1 cellular context compared by ENCODE assay signal in the genomic region with DNA sequence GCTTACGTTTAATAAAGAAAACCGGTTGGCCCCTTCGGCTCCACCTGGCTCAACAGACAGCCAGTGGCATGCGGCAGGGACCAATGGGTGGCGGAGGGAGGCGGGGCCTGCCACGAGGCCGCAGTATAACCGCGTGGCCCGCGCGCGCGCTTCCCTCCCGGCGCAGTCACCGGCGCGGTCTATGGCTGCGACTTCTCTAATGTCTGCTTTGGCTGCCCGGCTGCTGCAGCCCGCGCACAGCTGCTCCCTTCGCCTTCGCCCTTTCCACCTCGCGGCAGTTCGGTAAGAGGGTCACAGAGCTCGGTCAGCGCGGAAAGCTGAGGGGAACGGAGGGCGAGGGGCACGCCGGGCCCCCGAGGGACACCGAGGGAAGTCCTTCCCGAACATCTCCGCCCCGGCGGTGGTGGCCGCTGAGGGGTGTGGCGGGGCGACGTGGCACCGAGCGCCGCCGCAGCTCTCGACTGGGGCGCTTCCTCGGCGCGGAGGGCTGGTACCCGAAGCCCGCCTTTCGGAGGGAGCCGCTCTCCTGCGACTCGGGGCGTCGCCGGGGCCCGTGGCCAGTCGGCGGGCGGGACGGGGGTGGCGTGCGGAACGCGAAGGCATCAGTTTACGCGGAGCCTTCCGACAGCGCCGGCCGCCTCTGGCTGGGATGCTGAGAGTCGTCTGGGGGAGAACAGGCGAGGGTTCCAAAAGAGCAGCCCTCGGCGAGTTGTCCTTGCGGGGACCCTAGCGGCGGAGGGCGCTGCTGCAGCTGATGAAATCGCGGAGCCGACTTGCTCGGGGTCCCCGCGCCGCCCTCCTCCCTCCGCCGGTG.
TF ChIP-seq lines count a peak whose summit lies in the region.

A gene (plus strand): TSS at position 155 of the 814 bp plus-strand sequence. CDS start 27 bp downstream, at position 182.

TF ChIP-seq in HepG2, 621 proteins besides CTCF, POLR2A, EP300 and RAD21 (continued from another document and continues in another):
- TF ChIP-seq, protein P1, sequence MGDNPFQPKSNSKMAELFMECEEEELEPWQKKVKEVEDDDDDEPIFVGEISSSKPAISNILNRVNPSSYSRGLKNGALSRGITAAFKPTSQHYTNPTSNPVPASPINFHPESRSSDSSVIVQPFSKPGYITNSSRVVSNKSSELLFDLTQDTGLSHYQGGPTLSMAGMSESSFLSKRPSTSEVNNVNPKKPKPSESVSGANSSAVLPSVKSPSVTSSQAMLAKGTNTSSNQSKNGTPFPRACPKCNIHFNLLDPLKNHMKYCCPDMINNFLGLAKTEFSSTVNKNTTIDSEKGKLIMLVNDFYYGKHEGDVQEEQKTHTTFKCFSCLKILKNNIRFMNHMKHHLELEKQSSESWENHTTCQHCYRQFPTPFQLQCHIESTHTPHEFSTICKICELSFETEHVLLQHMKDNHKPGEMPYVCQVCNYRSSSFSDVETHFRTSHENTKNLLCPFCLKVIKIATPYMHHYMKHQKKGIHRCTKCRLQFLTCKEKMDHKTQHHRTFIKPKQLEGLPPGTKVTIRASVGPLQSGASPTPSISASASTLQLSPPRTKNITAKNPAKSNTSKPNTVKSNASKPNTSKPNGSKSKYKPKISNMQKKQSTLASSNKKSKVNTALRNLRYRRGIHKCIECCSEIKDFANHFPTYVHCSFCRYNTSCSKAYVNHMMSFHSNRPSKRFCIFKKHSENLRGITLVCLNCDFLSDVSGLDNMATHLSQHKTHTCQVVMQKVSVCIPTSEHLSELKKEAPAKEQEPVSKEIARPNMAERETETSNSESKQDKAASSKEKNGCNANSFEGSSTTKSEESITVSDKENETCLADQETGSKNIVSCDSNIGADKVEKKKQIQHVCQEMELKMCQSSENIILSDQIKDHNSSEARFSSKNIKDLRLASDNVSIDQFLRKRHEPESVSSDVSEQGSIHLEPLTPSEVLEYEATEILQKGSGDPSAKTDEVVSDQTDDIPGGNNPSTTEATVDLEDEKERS (CRISPR knock-in tag; IDR thresholded peaks at IDR 0.05): 0 out of 2 replicates have a peak, but pooled peaks have one; percentile 50
- TF ChIP-seq ZNF10 (CRISPR knock-in tag; IDR thresholded peaks at IDR 0.05; ENCODE audit: borderline replicate concordance, low read depth) (no peak), ZNF546 (CRISPR knock-in tag; conservative IDR thresholded peaks at IDR 0.05) (peak; percentile 95), ZFAT (CRISPR knock-in tag; conservative IDR thresholded peaks at IDR 0.05) (no peak), ZNF761 (CRISPR knock-in tag; conservative IDR thresholded peaks at IDR 0.05) (peak; percentile 95), ELF1 (CRISPR knock-in tag; IDR thresholded peaks at IDR 0.05) (peak; percentile 45; the same call in 1 of the 2 replicates), ZNF350 (CRISPR knock-in tag; IDR thresholded peaks at IDR 0.05; ENCODE audit: borderline replicate concordance, low read depth) (peak; percentile 43; the same call in 1 of the 2 replicates), TMF1 (CRISPR knock-in tag; IDR thresholded peaks at IDR 0.05; ENCODE audit: low read depth) (peak; percentile 39; the same call in 1 of the 2 replicates), ZNF550 (CRISPR knock-in tag; IDR thresholded peaks at IDR 0.05; ENCODE audit: borderline replicate concordance) (peak; percentile 86; the same call in 1 of the 2 replicates), ATF7 (IDR thresholded peaks at IDR 0.05) (no peak), ATF7 (CRISPR knock-in tag; IDR thresholded peaks at IDR 0.05) (peak; percentile 82), ZBTB8A (CRISPR knock-in tag; IDR thresholded peaks at IDR 0.05; ENCODE audit: borderline replicate concordance, low read depth) (0 out of 2 replicates have a peak, but pooled peaks have one; percentile 50), ZNF670 (CRISPR knock-in tag; IDR thresholded peaks at IDR 0.05; ENCODE audit: borderline replicate concordance) (peak; percentile 85; the same call in 1 of the 2 replicates), ZC3H4 (CRISPR knock-in tag; IDR thresholded peaks at IDR 0.05; ENCODE audit: borderline replicate concordance) (peak; percentile 73; the same call in 1 of the 2 replicates), ZNF431 (CRISPR knock-in tag; IDR thresholded peaks at IDR 0.05; ENCODE audit: borderline replicate concordance, low read depth) (peak; percentile 88), NR2F2 (IDR thresholded peaks at IDR 0.05; ENCODE audit: borderline replicate concordance, low read depth) (no peak), ZSCAN22 (CRISPR knock-in tag; IDR thresholded peaks at IDR 0.05) (peak; percentile 67; the same call in 1 of the 2 replicates), NFYB (CRISPR knock-in tag; IDR thresholded peaks at IDR 0.05) (peak; percentile 93), HNRNPL (IDR thresholded peaks at IDR 0.05; ENCODE audit: low read depth, low read length) (peak; percentile 61), ZNF343 (CRISPR knock-in tag; IDR thresholded peaks at IDR 0.05) (peak; percentile 92), MTF2 (CRISPR knock-in tag; IDR thresholded peaks at IDR 0.05; ENCODE audit: borderline replicate concordance) (peak; percentile 86)
- TF ChIP-seq, protein P2, sequence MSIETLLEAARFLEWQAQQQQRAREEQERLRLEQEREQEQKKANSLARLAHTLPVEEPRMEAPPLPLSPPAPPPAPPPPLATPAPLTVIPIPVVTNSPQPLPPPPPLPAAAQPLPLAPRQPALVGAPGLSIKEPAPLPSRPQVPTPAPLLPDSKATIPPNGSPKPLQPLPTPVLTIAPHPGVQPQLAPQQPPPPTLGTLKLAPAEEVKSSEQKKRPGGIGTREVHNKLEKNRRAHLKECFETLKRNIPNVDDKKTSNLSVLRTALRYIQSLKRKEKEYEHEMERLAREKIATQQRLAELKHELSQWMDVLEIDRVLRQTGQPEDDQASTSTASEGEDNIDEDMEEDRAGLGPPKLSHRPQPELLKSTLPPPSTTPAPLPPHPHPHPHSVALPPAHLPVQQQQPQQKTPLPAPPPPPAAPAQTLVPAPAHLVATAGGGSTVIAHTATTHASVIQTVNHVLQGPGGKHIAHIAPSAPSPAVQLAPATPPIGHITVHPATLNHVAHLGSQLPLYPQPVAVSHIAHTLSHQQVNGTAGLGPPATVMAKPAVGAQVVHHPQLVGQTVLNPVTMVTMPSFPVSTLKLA (IDR thresholded peaks at IDR 0.05): peak; percentile 77
- TF ChIP-seq, protein P3, sequence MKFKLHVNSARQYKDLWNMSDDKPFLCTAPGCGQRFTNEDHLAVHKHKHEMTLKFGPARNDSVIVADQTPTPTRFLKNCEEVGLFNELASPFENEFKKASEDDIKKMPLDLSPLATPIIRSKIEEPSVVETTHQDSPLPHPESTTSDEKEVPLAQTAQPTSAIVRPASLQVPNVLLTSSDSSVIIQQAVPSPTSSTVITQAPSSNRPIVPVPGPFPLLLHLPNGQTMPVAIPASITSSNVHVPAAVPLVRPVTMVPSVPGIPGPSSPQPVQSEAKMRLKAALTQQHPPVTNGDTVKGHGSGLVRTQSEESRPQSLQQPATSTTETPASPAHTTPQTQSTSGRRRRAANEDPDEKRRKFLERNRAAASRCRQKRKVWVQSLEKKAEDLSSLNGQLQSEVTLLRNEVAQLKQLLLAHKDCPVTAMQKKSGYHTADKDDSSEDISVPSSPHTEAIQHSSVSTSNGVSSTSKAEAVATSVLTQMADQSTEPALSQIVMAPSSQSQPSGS (CRISPR knock-in tag; IDR thresholded peaks at IDR 0.05): peak; percentile 74
- TF ChIP-seq, protein P4, sequence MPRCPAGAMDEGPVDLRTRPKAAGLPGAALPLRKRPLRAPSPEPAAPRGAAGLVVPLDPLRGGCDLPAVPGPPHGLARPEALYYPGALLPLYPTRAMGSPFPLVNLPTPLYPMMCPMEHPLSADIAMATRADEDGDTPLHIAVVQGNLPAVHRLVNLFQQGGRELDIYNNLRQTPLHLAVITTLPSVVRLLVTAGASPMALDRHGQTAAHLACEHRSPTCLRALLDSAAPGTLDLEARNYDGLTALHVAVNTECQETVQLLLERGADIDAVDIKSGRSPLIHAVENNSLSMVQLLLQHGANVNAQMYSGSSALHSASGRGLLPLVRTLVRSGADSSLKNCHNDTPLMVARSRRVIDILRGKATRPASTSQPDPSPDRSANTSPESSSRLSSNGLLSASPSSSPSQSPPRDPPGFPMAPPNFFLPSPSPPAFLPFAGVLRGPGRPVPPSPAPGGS (CRISPR knock-in tag; IDR thresholded peaks at IDR 0.05): peak; percentile 94; the same call in 1 of the 2 replicates
- TF ChIP-seq, protein P5, sequence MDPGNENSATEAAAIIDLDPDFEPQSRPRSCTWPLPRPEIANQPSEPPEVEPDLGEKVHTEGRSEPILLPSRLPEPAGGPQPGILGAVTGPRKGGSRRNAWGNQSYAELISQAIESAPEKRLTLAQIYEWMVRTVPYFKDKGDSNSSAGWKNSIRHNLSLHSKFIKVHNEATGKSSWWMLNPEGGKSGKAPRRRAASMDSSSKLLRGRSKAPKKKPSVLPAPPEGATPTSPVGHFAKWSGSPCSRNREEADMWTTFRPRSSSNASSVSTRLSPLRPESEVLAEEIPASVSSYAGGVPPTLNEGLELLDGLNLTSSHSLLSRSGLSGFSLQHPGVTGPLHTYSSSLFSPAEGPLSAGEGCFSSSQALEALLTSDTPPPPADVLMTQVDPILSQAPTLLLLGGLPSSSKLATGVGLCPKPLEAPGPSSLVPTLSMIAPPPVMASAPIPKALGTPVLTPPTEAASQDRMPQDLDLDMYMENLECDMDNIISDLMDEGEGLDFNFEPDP (CRISPR knock-in tag; conservative IDR thresholded peaks at IDR 0.05): 0 out of 2 replicates have a peak, but pooled peaks have one; percentile 61
- TF ChIP-seq, protein P6, sequence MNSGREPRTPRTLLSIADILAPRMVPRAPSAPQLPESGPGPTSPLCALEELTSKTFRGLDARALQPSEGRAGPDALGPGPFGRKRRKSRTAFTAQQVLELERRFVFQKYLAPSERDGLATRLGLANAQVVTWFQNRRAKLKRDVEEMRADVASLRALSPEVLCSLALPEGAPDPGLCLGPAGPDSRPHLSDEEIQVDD (CRISPR knock-in tag; IDR thresholded peaks at IDR 0.05; ENCODE audit: borderline replicate concordance): peak; percentile 96; the same call in 1 of the 2 replicates
- TF ChIP-seq, protein P7, sequence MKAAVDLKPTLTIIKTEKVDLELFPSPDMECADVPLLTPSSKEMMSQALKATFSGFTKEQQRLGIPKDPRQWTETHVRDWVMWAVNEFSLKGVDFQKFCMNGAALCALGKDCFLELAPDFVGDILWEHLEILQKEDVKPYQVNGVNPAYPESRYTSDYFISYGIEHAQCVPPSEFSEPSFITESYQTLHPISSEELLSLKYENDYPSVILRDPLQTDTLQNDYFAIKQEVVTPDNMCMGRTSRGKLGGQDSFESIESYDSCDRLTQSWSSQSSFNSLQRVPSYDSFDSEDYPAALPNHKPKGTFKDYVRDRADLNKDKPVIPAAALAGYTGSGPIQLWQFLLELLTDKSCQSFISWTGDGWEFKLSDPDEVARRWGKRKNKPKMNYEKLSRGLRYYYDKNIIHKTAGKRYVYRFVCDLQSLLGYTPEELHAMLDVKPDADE (CRISPR knock-in tag; IDR thresholded peaks at IDR 0.05): no peak
- TF ChIP-seq, protein P8, sequence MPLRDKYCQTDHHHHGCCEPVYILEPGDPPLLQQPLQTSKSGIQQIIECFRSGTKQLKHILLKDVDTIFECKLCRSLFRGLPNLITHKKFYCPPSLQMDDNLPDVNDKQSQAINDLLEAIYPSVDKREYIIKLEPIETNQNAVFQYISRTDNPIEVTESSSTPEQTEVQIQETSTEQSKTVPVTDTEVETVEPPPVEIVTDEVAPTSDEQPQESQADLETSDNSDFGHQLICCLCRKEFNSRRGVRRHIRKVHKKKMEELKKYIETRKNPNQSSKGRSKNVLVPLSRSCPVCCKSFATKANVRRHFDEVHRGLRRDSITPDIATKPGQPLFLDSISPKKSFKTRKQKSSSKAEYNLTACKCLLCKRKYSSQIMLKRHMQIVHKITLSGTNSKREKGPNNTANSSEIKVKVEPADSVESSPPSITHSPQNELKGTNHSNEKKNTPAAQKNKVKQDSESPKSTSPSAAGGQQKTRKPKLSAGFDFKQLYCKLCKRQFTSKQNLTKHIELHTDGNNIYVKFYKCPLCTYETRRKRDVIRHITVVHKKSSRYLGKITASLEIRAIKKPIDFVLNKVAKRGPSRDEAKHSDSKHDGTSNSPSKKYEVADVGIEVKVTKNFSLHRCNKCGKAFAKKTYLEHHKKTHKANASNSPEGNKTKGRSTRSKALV (CRISPR knock-in tag; IDR thresholded peaks at IDR 0.05): 0 out of 2 replicates have a peak, but pooled peaks have one; percentile 78
- TF ChIP-seq, protein P9, sequence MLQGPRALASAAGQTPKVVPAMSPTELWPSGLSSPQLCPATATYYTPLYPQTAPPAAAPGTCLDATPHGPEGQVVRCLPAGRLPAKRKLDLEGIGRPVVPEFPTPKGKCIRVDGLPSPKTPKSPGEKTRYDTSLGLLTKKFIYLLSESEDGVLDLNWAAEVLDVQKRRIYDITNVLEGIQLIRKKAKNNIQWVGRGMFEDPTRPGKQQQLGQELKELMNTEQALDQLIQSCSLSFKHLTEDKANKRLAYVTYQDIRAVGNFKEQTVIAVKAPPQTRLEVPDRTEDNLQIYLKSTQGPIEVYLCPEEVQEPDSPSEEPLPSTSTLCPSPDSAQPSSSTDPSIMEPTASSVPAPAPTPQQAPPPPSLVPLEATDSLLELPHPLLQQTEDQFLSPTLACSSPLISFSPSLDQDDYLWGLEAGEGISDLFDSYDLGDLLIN (CRISPR knock-in tag; IDR thresholded peaks at IDR 0.05; ENCODE audit: borderline replicate concordance): peak; percentile 59; the same call in 1 of the 2 replicates
- TF ChIP-seq, protein P10, sequence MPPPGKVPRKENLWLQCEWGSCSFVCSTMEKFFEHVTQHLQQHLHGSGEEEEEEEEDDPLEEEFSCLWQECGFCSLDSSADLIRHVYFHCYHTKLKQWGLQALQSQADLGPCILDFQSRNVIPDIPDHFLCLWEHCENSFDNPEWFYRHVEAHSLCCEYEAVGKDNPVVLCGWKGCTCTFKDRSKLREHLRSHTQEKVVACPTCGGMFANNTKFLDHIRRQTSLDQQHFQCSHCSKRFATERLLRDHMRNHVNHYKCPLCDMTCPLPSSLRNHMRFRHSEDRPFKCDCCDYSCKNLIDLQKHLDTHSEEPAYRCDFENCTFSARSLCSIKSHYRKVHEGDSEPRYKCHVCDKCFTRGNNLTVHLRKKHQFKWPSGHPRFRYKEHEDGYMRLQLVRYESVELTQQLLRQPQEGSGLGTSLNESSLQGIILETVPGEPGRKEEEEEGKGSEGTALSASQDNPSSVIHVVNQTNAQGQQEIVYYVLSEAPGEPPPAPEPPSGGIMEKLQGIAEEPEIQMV (CRISPR knock-in tag; IDR thresholded peaks at IDR 0.05; ENCODE audit: low read depth): peak; percentile 77; the same call in 1 of the 2 replicates
- TF ChIP-seq, protein P11, sequence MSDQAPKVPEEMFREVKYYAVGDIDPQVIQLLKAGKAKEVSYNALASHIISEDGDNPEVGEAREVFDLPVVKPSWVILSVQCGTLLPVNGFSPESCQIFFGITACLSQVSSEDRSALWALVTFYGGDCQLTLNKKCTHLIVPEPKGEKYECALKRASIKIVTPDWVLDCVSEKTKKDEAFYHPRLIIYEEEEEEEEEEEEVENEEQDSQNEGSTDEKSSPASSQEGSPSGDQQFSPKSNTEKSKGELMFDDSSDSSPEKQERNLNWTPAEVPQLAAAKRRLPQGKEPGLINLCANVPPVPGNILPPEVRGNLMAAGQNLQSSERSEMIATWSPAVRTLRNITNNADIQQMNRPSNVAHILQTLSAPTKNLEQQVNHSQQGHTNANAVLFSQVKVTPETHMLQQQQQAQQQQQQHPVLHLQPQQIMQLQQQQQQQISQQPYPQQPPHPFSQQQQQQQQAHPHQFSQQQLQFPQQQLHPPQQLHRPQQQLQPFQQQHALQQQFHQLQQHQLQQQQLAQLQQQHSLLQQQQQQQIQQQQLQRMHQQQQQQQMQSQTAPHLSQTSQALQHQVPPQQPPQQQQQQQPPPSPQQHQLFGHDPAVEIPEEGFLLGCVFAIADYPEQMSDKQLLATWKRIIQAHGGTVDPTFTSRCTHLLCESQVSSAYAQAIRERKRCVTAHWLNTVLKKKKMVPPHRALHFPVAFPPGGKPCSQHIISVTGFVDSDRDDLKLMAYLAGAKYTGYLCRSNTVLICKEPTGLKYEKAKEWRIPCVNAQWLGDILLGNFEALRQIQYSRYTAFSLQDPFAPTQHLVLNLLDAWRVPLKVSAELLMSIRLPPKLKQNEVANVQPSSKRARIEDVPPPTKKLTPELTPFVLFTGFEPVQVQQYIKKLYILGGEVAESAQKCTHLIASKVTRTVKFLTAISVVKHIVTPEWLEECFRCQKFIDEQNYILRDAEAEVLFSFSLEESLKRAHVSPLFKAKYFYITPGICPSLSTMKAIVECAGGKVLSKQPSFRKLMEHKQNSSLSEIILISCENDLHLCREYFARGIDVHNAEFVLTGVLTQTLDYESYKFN (CRISPR knock-in tag; conservative IDR thresholded peaks at IDR 0.05): no peak; the same call in 1 of the 2 replicates
